1 cellular context compared by ENCODE assay signal in the genomic region with DNA sequence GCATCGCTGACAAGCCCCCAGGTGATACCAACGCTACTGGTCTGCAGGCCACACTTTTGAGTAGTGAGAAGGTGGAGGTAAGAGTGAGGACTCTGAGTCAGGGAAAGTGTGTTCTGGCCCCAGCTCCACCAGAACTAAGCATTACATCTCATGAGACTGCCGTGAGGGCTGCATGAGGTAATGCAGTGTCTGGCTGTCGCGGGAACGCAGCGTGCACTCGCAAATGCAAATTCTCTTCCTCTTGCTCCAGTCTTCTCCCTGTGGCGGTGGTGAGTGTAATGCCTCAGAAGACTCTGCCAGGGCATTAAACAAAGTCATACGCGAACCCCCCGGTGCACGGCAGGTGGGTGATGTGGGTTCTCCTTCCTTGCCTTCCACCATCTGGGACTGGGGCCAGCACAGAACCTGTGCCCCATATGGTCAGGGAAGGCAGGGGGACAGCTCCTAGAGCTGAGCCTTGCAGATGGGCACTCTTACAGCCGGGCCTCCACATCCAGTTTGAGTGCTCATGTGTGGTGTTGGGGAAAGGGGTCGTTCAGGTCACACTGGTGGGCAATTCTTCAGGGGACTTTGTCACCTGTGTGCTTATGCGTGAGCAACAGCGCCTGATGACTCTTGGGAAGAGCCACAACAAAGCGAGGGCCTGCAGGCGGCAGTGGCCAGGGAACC.
TF ChIP-seq lines count a peak whose summit lies in the region.

No MANE protein-coding gene starts in this region.

TF ChIP-seq in GM12878, 131 proteins besides CTCF, POLR2A, EP300 and RAD21 (continues in another document):
- TF ChIP-seq, protein P1, sequence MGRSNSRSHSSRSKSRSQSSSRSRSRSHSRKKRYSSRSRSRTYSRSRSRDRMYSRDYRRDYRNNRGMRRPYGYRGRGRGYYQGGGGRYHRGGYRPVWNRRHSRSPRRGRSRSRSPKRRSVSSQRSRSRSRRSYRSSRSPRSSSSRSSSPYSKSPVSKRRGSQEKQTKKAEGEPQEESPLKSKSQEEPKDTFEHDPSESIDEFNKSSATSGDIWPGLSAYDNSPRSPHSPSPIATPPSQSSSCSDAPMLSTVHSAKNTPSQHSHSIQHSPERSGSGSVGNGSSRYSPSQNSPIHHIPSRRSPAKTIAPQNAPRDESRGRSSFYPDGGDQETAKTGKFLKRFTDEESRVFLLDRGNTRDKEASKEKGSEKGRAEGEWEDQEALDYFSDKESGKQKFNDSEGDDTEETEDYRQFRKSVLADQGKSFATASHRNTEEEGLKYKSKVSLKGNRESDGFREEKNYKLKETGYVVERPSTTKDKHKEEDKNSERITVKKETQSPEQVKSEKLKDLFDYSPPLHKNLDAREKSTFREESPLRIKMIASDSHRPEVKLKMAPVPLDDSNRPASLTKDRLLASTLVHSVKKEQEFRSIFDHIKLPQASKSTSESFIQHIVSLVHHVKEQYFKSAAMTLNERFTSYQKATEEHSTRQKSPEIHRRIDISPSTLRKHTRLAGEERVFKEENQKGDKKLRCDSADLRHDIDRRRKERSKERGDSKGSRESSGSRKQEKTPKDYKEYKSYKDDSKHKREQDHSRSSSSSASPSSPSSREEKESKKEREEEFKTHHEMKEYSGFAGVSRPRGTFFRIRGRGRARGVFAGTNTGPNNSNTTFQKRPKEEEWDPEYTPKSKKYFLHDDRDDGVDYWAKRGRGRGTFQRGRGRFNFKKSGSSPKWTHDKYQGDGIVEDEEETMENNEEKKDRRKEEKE (IDR thresholded peaks at IDR 0.05), result no peak
- TF ChIP-seq HDGF (IDR thresholded peaks at IDR 0.05) (no peak), ESRRA (IDR thresholded peaks at IDR 0.05; ENCODE audit: low read length) (no peak), SIX5 (IDR thresholded peaks at IDR 0.05; ENCODE audit: low read depth, low read length, severe bottlenecking) (no peak), JUNB (IDR thresholded peaks at IDR 0.05) (no peak), STAT3 (IDR thresholded peaks at IDR 0.05; ENCODE audit: low read depth, low read length) (no peak), MXI1 (IDR thresholded peaks at IDR 0.05; ENCODE audit: low read depth, low read length) (no peak), SREBF1 (IDR thresholded peaks at IDR 0.05; ENCODE audit: low read length) (no peak), TCF12 (IDR thresholded peaks at IDR 0.05; ENCODE audit: low read depth, low read length) (no peak), PAX8 (IDR thresholded peaks at IDR 0.05) (no peak), STAT1 (conservative IDR thresholded peaks at IDR 0.05) (no peak), BRCA1 (IDR thresholded peaks at IDR 0.05; ENCODE audit: low read depth, low read length) (peak; percentile 66; the same call in 1 of the 2 replicates), HDAC2 (IDR thresholded peaks at IDR 0.05) (no peak), ZBED1 (IDR thresholded peaks at IDR 0.05; ENCODE audit: borderline replicate concordance) (0 out of 2 replicates have a peak, but pooled peaks have one; percentile 48), SPI1 (IDR thresholded peaks at IDR 0.05; ENCODE audit: borderline replicate concordance, insufficient read depth, low read depth, low read length) (no peak), HDAC6 (IDR thresholded peaks at IDR 0.05; ENCODE audit: unreplicated experiment) (no peak), CEBPB (IDR thresholded peaks at IDR 0.05; ENCODE audit: borderline replicate concordance in 1 of 2, low read depth in 2 of 2, low read length in 2 of 2) (no peak), ZNF384 (IDR thresholded peaks at IDR 0.05; ENCODE audit: borderline replicate concordance, low read depth, low read length) (no peak), CREB1 (IDR thresholded peaks at IDR 0.05; ENCODE audit: low read depth) (peak; percentile 84), RUNX3 (IDR thresholded peaks at IDR 0.05; ENCODE audit: low read length) (peak; percentile 36; the same call in 1 of the 2 replicates), MYB (IDR thresholded peaks at IDR 0.05; ENCODE audit: borderline replicate concordance, low read depth, low read length) (no peak), IRF4 (IDR thresholded peaks at IDR 0.05; ENCODE audit: low read depth, low read length) (no peak), IKZF2 (IDR thresholded peaks at IDR 0.05) (no peak), CBFB (IDR thresholded peaks at IDR 0.05; ENCODE audit: low read depth) (peak; percentile 69; the same call in 1 of the 2 replicates), RCOR1 (conservative IDR thresholded peaks at IDR 0.05; ENCODE audit: low read depth, low read length) (no peak), WRNIP1 (IDR thresholded peaks at IDR 0.05; ENCODE audit: borderline replicate concordance, low read depth, low read length) (no peak)
- TF ChIP-seq, protein P2, sequence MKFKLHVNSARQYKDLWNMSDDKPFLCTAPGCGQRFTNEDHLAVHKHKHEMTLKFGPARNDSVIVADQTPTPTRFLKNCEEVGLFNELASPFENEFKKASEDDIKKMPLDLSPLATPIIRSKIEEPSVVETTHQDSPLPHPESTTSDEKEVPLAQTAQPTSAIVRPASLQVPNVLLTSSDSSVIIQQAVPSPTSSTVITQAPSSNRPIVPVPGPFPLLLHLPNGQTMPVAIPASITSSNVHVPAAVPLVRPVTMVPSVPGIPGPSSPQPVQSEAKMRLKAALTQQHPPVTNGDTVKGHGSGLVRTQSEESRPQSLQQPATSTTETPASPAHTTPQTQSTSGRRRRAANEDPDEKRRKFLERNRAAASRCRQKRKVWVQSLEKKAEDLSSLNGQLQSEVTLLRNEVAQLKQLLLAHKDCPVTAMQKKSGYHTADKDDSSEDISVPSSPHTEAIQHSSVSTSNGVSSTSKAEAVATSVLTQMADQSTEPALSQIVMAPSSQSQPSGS (IDR thresholded peaks at IDR 0.05; ENCODE audit: low read length), result peak; percentile 79
- TF ChIP-seq, protein P3, sequence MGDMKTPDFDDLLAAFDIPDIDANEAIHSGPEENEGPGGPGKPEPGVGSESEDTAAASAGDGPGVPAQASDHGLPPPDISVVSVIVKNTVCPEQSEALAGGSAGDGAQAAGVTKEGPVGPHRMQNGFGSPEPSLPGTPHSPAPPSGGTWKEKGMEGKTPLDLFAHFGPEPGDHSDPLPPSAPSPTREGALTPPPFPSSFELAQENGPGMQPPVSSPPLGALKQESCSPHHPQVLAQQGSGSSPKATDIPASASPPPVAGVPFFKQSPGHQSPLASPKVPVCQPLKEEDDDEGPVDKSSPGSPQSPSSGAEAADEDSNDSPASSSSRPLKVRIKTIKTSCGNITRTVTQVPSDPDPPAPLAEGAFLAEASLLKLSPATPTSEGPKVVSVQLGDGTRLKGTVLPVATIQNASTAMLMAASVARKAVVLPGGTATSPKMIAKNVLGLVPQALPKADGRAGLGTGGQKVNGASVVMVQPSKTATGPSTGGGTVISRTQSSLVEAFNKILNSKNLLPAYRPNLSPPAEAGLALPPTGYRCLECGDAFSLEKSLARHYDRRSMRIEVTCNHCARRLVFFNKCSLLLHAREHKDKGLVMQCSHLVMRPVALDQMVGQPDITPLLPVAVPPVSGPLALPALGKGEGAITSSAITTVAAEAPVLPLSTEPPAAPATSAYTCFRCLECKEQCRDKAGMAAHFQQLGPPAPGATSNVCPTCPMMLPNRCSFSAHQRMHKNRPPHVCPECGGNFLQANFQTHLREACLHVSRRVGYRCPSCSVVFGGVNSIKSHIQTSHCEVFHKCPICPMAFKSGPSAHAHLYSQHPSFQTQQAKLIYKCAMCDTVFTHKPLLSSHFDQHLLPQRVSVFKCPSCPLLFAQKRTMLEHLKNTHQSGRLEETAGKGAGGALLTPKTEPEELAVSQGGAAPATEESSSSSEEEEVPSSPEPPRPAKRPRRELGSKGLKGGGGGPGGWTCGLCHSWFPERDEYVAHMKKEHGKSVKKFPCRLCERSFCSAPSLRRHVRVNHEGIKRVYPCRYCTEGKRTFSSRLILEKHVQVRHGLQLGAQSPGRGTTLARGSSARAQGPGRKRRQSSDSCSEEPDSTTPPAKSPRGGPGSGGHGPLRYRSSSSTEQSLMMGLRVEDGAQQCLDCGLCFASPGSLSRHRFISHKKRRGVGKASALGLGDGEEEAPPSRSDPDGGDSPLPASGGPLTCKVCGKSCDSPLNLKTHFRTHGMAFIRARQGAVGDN (IDR thresholded peaks at IDR 0.05), result no peak
- TF ChIP-seq, protein P4, sequence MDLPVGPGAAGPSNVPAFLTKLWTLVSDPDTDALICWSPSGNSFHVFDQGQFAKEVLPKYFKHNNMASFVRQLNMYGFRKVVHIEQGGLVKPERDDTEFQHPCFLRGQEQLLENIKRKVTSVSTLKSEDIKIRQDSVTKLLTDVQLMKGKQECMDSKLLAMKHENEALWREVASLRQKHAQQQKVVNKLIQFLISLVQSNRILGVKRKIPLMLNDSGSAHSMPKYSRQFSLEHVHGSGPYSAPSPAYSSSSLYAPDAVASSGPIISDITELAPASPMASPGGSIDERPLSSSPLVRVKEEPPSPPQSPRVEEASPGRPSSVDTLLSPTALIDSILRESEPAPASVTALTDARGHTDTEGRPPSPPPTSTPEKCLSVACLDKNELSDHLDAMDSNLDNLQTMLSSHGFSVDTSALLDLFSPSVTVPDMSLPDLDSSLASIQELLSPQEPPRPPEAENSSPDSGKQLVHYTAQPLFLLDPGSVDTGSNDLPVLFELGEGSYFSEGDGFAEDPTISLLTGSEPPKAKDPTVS (IDR thresholded peaks at IDR 0.05; ENCODE audit: low read depth, low read length), result no peak
- TF ChIP-seq, protein P5, sequence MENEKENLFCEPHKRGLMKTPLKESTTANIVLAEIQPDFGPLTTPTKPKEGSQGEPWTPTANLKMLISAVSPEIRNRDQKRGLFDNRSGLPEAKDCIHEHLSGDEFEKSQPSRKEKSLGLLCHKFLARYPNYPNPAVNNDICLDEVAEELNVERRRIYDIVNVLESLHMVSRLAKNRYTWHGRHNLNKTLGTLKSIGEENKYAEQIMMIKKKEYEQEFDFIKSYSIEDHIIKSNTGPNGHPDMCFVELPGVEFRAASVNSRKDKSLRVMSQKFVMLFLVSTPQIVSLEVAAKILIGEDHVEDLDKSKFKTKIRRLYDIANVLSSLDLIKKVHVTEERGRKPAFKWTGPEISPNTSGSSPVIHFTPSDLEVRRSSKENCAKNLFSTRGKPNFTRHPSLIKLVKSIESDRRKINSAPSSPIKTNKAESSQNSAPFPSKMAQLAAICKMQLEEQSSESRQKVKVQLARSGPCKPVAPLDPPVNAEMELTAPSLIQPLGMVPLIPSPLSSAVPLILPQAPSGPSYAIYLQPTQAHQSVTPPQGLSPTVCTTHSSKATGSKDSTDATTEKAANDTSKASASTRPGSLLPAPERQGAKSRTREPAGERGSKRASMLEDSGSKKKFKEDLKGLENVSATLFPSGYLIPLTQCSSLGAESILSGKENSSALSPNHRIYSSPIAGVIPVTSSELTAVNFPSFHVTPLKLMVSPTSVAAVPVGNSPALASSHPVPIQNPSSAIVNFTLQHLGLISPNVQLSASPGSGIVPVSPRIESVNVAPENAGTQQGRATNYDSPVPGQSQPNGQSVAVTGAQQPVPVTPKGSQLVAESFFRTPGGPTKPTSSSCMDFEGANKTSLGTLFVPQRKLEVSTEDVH (IDR thresholded peaks at IDR 0.05; ENCODE audit: low read depth, partially characterized antibody), result no peak
- TF ChIP-seq, protein P6, sequence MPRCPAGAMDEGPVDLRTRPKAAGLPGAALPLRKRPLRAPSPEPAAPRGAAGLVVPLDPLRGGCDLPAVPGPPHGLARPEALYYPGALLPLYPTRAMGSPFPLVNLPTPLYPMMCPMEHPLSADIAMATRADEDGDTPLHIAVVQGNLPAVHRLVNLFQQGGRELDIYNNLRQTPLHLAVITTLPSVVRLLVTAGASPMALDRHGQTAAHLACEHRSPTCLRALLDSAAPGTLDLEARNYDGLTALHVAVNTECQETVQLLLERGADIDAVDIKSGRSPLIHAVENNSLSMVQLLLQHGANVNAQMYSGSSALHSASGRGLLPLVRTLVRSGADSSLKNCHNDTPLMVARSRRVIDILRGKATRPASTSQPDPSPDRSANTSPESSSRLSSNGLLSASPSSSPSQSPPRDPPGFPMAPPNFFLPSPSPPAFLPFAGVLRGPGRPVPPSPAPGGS (IDR thresholded peaks at IDR 0.05; ENCODE audit: borderline replicate concordance, insufficient read depth, low read depth, low read length, poor library complexity, severe bottlenecking), result no peak
- TF ChIP-seq, protein P7, sequence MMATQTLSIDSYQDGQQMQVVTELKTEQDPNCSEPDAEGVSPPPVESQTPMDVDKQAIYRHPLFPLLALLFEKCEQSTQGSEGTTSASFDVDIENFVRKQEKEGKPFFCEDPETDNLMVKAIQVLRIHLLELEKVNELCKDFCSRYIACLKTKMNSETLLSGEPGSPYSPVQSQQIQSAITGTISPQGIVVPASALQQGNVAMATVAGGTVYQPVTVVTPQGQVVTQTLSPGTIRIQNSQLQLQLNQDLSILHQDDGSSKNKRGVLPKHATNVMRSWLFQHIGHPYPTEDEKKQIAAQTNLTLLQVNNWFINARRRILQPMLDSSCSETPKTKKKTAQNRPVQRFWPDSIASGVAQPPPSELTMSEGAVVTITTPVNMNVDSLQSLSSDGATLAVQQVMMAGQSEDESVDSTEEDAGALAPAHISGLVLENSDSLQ (IDR thresholded peaks at IDR 0.05), result no peak
- TF ChIP-seq, protein P8, sequence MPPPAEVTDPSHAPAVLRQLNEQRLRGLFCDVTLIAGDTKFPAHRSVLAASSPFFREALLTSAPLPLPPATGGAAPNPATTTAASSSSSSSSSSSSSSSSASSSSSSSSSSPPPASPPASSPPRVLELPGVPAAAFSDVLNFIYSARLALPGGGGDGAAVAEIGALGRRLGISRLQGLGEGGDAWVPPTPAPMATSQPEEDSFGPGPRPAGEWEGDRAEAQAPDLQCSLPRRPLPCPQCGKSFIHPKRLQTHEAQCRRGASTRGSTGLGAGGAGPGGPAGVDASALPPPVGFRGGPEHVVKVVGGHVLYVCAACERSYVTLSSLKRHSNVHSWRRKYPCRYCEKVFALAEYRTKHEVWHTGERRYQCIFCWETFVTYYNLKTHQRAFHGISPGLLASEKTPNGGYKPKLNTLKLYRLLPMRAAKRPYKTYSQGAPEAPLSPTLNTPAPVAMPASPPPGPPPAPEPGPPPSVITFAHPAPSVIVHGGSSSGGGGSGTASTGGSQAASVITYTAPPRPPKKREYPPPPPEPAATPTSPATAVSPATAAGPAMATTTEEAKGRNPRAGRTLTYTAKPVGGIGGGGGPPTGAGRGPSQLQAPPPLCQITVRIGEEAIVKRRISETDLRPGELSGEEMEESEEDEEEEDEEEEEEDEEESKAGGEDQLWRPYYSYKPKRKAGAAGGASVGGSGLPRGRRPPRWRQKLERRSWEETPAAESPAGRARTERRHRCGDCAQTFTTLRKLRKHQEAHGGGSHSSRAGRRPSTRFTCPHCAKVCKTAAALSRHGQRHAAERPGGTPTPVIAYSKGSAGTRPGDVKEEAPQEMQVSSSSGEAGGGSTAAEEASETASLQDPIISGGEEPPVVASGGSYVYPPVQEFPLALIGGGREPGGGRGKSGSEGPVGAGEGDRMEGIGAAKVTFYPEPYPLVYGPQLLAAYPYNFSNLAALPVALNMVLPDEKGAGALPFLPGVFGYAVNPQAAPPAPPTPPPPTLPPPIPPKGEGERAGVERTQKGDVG (CRISPR knock-in tag; IDR thresholded peaks at IDR 0.05), result no peak
- TF ChIP-seq, protein P9, sequence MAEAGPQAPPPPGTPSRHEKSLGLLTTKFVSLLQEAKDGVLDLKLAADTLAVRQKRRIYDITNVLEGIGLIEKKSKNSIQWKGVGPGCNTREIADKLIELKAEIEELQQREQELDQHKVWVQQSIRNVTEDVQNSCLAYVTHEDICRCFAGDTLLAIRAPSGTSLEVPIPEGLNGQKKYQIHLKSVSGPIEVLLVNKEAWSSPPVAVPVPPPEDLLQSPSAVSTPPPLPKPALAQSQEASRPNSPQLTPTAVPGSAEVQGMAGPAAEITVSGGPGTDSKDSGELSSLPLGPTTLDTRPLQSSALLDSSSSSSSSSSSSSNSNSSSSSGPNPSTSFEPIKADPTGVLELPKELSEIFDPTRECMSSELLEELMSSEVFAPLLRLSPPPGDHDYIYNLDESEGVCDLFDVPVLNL (IDR thresholded peaks at IDR 0.05; ENCODE audit: low read depth, low read length), result no peak
